1 cellular context compared by ENCODE assay signal in genomic region chr3:51622402-51622801, GRCh38.
TF ChIP-seq lines count a peak whose summit lies in the region.

No MANE protein-coding gene starts in this region.

TF ChIP-seq in IMR-90, 13 proteins besides CTCF, POLR2A, EP300 and RAD21:
- TF ChIP-seq, protein P1, sequence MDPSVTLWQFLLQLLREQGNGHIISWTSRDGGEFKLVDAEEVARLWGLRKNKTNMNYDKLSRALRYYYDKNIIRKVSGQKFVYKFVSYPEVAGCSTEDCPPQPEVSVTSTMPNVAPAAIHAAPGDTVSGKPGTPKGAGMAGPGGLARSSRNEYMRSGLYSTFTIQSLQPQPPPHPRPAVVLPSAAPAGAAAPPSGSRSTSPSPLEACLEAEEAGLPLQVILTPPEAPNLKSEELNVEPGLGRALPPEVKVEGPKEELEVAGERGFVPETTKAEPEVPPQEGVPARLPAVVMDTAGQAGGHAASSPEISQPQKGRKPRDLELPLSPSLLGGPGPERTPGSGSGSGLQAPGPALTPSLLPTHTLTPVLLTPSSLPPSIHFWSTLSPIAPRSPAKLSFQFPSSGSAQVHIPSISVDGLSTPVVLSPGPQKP (IDR thresholded peaks at IDR 0.05; ENCODE audit: borderline replicate concordance, low read depth, low read length) = no peak
- TF ChIP-seq MAZ (IDR thresholded peaks at IDR 0.05; ENCODE audit: borderline replicate concordance, low read depth, low read length) = no peak
- no peak for TF ChIP-seq CHD1 (IDR thresholded peaks at IDR 0.05; ENCODE audit: low read depth, low read length)
- no peak for TF ChIP-seq CEBPB (IDR thresholded peaks at IDR 0.05; ENCODE audit: low read depth, low read length)
- TF ChIP-seq RFX5 (IDR thresholded peaks at IDR 0.05; ENCODE audit: low read depth, low read length) = no peak
- TF ChIP-seq USF2 (IDR thresholded peaks at IDR 0.05; ENCODE audit: low read depth, low read length) = no peak
- TF ChIP-seq BHLHE40 (IDR thresholded peaks at IDR 0.05; ENCODE audit: low read depth, low read length) = no peak
- no peak for TF ChIP-seq NFE2L2 (IDR thresholded peaks at IDR 0.05; ENCODE audit: low read depth, low read length)
- TF ChIP-seq SMC3 (IDR thresholded peaks at IDR 0.05; ENCODE audit: low read depth, low read length) = no peak
- no peak for TF ChIP-seq MXI1 (IDR thresholded peaks at IDR 0.05; ENCODE audit: borderline replicate concordance, low read depth, low read length)
- TF ChIP-seq FOS (IDR thresholded peaks at IDR 0.05; ENCODE audit: low read depth, low read length) = no peak
- no peak for TF ChIP-seq MAFK (IDR thresholded peaks at IDR 0.05; ENCODE audit: low read depth, low read length)
- TF ChIP-seq RCOR1 (IDR thresholded peaks at IDR 0.05; ENCODE audit: insufficient replicate concordance, low read length) = no peak
